Comparison of ENCODE assay signal across 8 cellular contexts in genomic region chr20:32482251-32483220, GRCh38.
DNase-seq lines count a peak whose midpoint lies in the region; ATAC-seq and TF ChIP-seq lines count a peak whose summit lies in the region.

No MANE protein-coding gene starts in this region.

- H3K79me2 ChIP-seq in neural cell (replicated peaks; ENCODE audit: insufficient read depth, low read length): peaks cover 53% of the 10 kb centered on the region

- H3K9me3 ChIP-seq in MG63: no peaks in the 10 kb centered on the region
- H3K9me3 ChIP-seq in neural cell (ENCODE audit: low read length): no peaks in the 10 kb centered on the region

- H3K27ac ChIP-seq in neural cell (ENCODE audit: low read length): peak overlapping the region; percentile 78

- H3K4me3 ChIP-seq in MG63 (peak overlapping the region; percentile 47), fibroblast of pulmonary artery (replicated peaks; ENCODE audit: low read depth, low read length) (peak overlapping the region; percentile 70), neural cell (ENCODE audit: low read length) (peak overlapping the region; percentile 95)

- peaks cover 38% of the 10 kb centered on the region for H4K20me1 ChIP-seq in neural cell (ENCODE audit: insufficient read depth)

- peak; percentile 22 for DNase-seq in Caki2 (ENCODE audit: low read depth)
- DNase-seq in MG63: peak; percentile 21
- DNase-seq in activated T-cell treated with anti-CD3 and anti-CD28 coated beads, Interleukin-2, amount 50 U/mL, for 4 hours: no peak
- DNase-seq in fibroblast of pulmonary artery (ENCODE audit: low read depth): no peak

- peak overlapping the region; percentile 71 for H3K4me2 ChIP-seq in neural cell (ENCODE audit: low read length)

- ATAC-seq in activated T-cell treated with anti-CD3 and anti-CD28 coated beads, Interleukin-2, amount 50 U/mL, for 4 hours: peak; percentile 33 to 44
- ATAC-seq in GM19324 (IDR thresholded peaks at IDR 0.05; ENCODE audit: low FRiP score, unreplicated experiment) (no peak), GM18873 (IDR thresholded peaks at IDR 0.05; ENCODE audit: low FRiP score, unreplicated experiment) (no peak), GM21737 (IDR thresholded peaks at IDR 0.05; ENCODE audit: unreplicated experiment) (no peak)

- peaks cover 54% of the 10 kb centered on the region for H3K4me1 Mint-ChIP-seq in activated T-cell treated with anti-CD3 and anti-CD28 coated beads, Interleukin-2, amount 50 U/mL, for 4 hours (ENCODE audit: low read depth)

- peak overlapping the region; percentile 83 for H3K9ac ChIP-seq in neural cell (ENCODE audit: low read length)

- no peak for TF ChIP-seq EP300 in neural cell (conservative IDR thresholded peaks at IDR 0.05; ENCODE audit: poor library complexity, severe bottlenecking)

- no peaks in the 10 kb centered on the region for H3K36me3 Mint-ChIP-seq in activated T-cell treated with anti-CD3 and anti-CD28 coated beads, Interleukin-2, amount 50 U/mL, for 4 hours (ENCODE audit: insufficient read depth)

- in situ Hi-C loops in Caki2 (cut with HindIII; ENCODE audit: low pct_unique_long_range_greater_than_20kb, low sequenced_read_pairs): no loop called here

- no peaks in the 10 kb centered on the region for H3K27me3 Mint-ChIP-seq in activated T-cell treated with anti-CD3 and anti-CD28 coated beads, Interleukin-2, amount 50 U/mL, for 4 hours (ENCODE audit: low read depth)

- no peak overlapping the region for H2AFZ ChIP-seq in neural cell (ENCODE audit: low read depth, low read length)

- H3K27me3 ChIP-seq in MG63 (no peaks in the 10 kb centered on the region), neural cell (ENCODE audit: insufficient read depth, low read depth, low read length) (no peaks in the 10 kb centered on the region)

- H3K4me3 Mint-ChIP-seq in activated T-cell treated with anti-CD3 and anti-CD28 coated beads, Interleukin-2, amount 50 U/mL, for 4 hours: peak overlapping the region; percentile 75

- no peak for TF ChIP-seq CTCF in fibroblast of pulmonary artery (IDR thresholded peaks at IDR 0.05; ENCODE audit: low read length, missing control alignments)
- no peak for TF ChIP-seq CTCF in neural cell (IDR thresholded peaks at IDR 0.05; ENCODE audit: poor library complexity, severe bottlenecking)

- peaks cover 6% of the 10 kb centered on the region for H3F3A ChIP-seq in neural cell (ENCODE audit: insufficient read depth, low read length, poor library complexity, severe bottlenecking)

- no peaks in the 10 kb centered on the region for H3K36me3 ChIP-seq in MG63
- no peaks in the 10 kb centered on the region for H3K36me3 ChIP-seq in neural cell (ENCODE audit: insufficient read depth, low read length)

- TF ChIP-seq RAD21 in neural cell (conservative IDR thresholded peaks at IDR 0.05): no peak

- no peaks in the 10 kb centered on the region for H3K9me2 ChIP-seq in neural cell (ENCODE audit: insufficient read depth, low read length)

- no peaks in the 10 kb centered on the region for H3K9me3 Mint-ChIP-seq in activated T-cell treated with anti-CD3 and anti-CD28 coated beads, Interleukin-2, amount 50 U/mL, for 4 hours

TF ChIP-seq in neural cell, 6 proteins besides CTCF, POLR2A, EP300 and RAD21:
- TF ChIP-seq REST (IDR thresholded peaks at IDR 0.05; ENCODE audit: borderline replicate concordance): no peak
- no peak for TF ChIP-seq EZH2 (IDR thresholded peaks at IDR 0.05; ENCODE audit: borderline replicate concordance, insufficient read depth, low read length, poor library complexity, severe bottlenecking)
- TF ChIP-seq MXI1 (conservative IDR thresholded peaks at IDR 0.05; ENCODE audit: poor library complexity, severe bottlenecking): peak; percentile 45
- no peak for TF ChIP-seq TAF1 (IDR thresholded peaks at IDR 0.05; ENCODE audit: low read depth)
- no peak for TF ChIP-seq SMC3 (conservative IDR thresholded peaks at IDR 0.05; ENCODE audit: poor library complexity)
- no peak for TF ChIP-seq POLR2AphosphoS5 (IDR thresholded peaks at IDR 0.05)

Comparison
In these comparisons a context has a peak if more than half of its experiments do, and no peak if none do; other contexts are left out.
1. DNase-seq: peak in Caki2 (single experiment) and MG63 (single experiment); none in activated T-cell treated with anti-CD3 and anti-CD28 coated beads, Interleukin-2, amount 50 U/mL, for 4 hours (single experiment) and fibroblast of pulmonary artery (single experiment).
2. ATAC-seq: peak in activated T-cell treated with anti-CD3 and anti-CD28 coated beads, Interleukin-2, amount 50 U/mL, for 4 hours (2 of 2); none in GM19324 (single experiment), GM18873 (single experiment) and GM21737 (single experiment).
3. Peak in every context shown above with its lines, with median percentiles within 50 percentile points of each other: H3K4me3 ChIP-seq.